1 cellular context compared by ENCODE assay signal in the genomic region with DNA sequence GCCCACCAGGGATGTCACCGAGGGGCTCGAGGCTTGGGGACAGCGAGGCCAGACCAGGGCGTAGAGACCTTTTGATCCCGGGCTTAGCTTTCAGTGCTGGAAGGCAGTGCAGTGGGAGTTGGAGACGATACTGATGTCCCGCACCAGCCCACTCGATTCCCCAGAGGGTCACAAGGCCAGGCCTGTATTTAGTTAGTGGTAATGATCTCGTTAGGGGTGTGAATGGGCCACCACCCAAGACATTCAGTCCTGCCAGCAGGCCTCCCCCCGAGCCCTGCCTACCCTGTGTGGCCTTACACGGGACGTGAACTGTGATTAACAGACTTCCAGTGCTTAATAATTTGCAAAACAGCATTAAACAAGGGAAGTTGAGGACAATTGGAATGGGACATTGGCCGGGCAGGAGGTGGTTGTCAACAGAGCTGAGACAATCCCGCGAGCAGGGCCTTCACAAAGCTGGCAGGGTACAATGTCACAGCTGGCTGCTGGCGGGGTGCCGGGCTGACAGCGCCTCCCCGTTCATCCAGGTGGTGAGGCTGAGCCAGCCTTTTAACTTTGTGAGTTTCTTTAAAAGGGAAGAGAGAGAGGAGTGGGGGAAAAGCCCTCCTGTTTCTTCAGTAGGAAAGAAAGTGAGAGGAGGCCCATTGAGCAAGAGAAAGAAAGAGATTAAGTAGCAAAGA.
TF ChIP-seq lines count a peak whose summit lies in the region.

No MANE protein-coding gene starts in this region.

TF ChIP-seq in HepG2, 621 proteins besides CTCF, POLR2A, EP300 and RAD21 (continued from another document):
- TF ChIP-seq ZNF687 (CRISPR knock-in tag; IDR thresholded peaks at IDR 0.05) = 0 out of 2 replicates have a peak, but pooled peaks have one; percentile 9
